In the genomic region with DNA sequence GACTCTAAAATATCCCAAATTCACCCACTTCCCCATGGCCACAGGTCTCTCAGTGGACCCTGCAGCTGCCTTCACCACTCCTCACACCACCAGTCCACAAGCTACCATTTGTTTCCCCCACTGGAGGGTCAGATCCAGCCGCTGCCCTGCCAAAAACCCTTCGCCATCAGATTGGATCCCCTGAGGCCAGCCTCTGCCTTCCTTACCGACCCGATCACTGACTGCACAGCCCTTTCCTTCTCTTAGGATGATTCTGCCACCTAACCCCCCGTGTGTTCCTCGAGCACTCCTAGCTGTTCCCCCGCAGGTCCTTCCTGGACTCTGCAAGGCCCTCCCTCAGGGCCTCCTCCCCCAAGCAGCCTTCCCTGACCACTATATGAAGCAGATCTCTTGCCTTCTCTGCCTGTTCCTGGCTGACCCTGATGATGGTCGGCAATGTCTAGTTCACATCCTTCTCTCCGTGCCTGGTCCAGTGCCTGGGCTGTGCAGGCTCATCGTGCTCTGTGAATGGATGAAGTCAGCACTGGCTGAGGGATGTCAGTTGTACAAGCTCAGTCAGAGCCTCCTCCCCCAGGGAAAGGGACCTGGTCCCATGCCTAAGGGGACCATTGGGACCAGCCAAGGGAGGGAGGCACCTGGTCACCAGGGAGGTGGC, we compare ENCODE assay signal across 1 cellular context.
TF ChIP-seq lines count a peak whose summit lies in the region.

No MANE protein-coding gene starts in this region.

TF ChIP-seq in IMR-90, 13 proteins besides CTCF, POLR2A, EP300 and RAD21:
- TF ChIP-seq MAZ (IDR thresholded peaks at IDR 0.05; ENCODE audit: borderline replicate concordance, low read depth, low read length) (no peak), RFX5 (IDR thresholded peaks at IDR 0.05; ENCODE audit: low read depth, low read length) (no peak), RCOR1 (IDR thresholded peaks at IDR 0.05; ENCODE audit: insufficient replicate concordance, low read length) (no peak), MAFK (IDR thresholded peaks at IDR 0.05; ENCODE audit: low read depth, low read length) (no peak), NFE2L2 (IDR thresholded peaks at IDR 0.05; ENCODE audit: low read depth, low read length) (no peak), SMC3 (IDR thresholded peaks at IDR 0.05; ENCODE audit: low read depth, low read length) (no peak), MXI1 (IDR thresholded peaks at IDR 0.05; ENCODE audit: borderline replicate concordance, low read depth, low read length) (no peak), FOS (IDR thresholded peaks at IDR 0.05; ENCODE audit: low read depth, low read length) (no peak), CEBPB (IDR thresholded peaks at IDR 0.05; ENCODE audit: low read depth, low read length) (no peak), BHLHE40 (IDR thresholded peaks at IDR 0.05; ENCODE audit: low read depth, low read length) (no peak), CHD1 (IDR thresholded peaks at IDR 0.05; ENCODE audit: low read depth, low read length) (no peak)
- TF ChIP-seq, protein P1, sequence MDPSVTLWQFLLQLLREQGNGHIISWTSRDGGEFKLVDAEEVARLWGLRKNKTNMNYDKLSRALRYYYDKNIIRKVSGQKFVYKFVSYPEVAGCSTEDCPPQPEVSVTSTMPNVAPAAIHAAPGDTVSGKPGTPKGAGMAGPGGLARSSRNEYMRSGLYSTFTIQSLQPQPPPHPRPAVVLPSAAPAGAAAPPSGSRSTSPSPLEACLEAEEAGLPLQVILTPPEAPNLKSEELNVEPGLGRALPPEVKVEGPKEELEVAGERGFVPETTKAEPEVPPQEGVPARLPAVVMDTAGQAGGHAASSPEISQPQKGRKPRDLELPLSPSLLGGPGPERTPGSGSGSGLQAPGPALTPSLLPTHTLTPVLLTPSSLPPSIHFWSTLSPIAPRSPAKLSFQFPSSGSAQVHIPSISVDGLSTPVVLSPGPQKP (IDR thresholded peaks at IDR 0.05; ENCODE audit: borderline replicate concordance, low read depth, low read length), result no peak
- TF ChIP-seq, protein P2, sequence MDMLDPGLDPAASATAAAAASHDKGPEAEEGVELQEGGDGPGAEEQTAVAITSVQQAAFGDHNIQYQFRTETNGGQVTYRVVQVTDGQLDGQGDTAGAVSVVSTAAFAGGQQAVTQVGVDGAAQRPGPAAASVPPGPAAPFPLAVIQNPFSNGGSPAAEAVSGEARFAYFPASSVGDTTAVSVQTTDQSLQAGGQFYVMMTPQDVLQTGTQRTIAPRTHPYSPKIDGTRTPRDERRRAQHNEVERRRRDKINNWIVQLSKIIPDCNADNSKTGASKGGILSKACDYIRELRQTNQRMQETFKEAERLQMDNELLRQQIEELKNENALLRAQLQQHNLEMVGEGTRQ (IDR thresholded peaks at IDR 0.05; ENCODE audit: low read depth, low read length), result no peak
TF ChIP-seq in IMR-90: peak in this region for 0.
